ENCODE assay signal across 1 cellular context in genomic region chr18:37457337-37457736, GRCh38.
TF ChIP-seq lines count a peak whose summit lies in the region.

No MANE protein-coding gene starts in this region.

TF ChIP-seq in H1, 55 proteins besides CTCF, POLR2A, EP300 and RAD21 (continued from another document):
- TF ChIP-seq E2F6 (IDR thresholded peaks at IDR 0.05) = no peak
- no peak for TF ChIP-seq NRF1 (IDR thresholded peaks at IDR 0.05; ENCODE audit: low read depth, low read length)
- TF ChIP-seq CHD1 (IDR thresholded peaks at IDR 0.05; ENCODE audit: low read depth, low read length) = no peak
- no peak for TF ChIP-seq RNF2 (IDR thresholded peaks at IDR 0.05; ENCODE audit: borderline replicate concordance, low read depth, low read length, missing control alignments, poor library complexity, severe bottlenecking)
- TF ChIP-seq RXRA (IDR thresholded peaks at IDR 0.05; ENCODE audit: insufficient read depth, low read depth, low read length) = no peak
- no peak for TF ChIP-seq TAF1 (IDR thresholded peaks at IDR 0.05; ENCODE audit: low read depth, low read length)
- no peak for TF ChIP-seq TAF7 (optimal IDR thresholded peaks at IDR 0.05; ENCODE audit: borderline replicate concordance, low read depth, low read length)
- no peak for TF ChIP-seq SAP30 (IDR thresholded peaks at IDR 0.05; ENCODE audit: insufficient read depth, insufficient replicate concordance, low read length)
TF ChIP-seq in H1: peak in this region for 0.
